Comparison of ENCODE assay signal across 22 cellular contexts in the genomic region with DNA sequence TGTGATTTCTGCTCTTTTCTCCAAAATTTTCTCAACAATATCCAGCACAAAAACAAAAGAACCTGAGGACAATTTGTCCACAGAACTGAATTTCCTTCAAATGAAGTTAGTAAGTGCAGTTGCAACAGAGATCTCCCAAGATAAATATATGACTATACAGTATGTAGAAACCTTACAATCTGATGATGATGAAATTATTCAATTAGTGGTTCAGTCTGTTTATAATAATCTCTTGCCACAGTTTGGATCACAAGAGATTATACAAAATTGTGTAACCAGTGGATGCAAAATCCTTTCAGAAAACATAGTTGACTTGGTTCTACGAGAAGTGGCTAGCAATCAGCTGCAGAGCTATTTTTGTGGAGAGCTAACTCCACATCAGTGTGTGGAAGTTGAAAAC.
DNase-seq lines count a peak whose midpoint lies in the region; ATAC-seq, FAIRE-seq and TF ChIP-seq lines count a peak whose summit lies in the region.
"Had no signal": no experiment of that assay in that cellular context is flagged by ENCODE, and none has a peak within 500 bp of the region (broad histone marks: within the 10 kb centered on the region; RNA-seq: fewer than 3 reads in every experiment).

No MANE protein-coding gene starts in this region.

- no peaks in the 10 kb centered on the region for H3K27me3 ChIP-seq in HepG2 (ENCODE audit: control insufficient read depth in 1 of 2, insufficient read depth in 2 of 2, low read length in 2 of 2)
- no peaks in the 10 kb centered on the region for H3K27me3 ChIP-seq in right lobe of liver
- H3K27me3 ChIP-seq in gastroesophageal sphincter: no peaks in the 10 kb centered on the region
- H3K27me3 ChIP-seq: SJCRH30 had no signal

- H2AFZ ChIP-seq in HepG2 (ENCODE audit: low read length): no peak overlapping the region

- intact Hi-C loops in HepG2 (cut with micrococcal nuclease; ENCODE audit: unreplicated experiment): no loop called here
- intact Hi-C loops in right lobe of liver (cut with DNase I): no loop called here

- TF ChIP-seq EP300 in HepG2 (IDR thresholded peaks at IDR 0.05; ENCODE audit: low read depth in 2 of 2, low read length in 2 of 2): no peak
- TF ChIP-seq EP300 in HepG2 (CRISPR knock-in tag; IDR thresholded peaks at IDR 0.05; ENCODE audit: borderline replicate concordance): no peak
- no peak for TF ChIP-seq EP300 in gastroesophageal sphincter (IDR thresholded peaks at IDR 0.05)

- TF ChIP-seq POLR2A in HepG2 (IDR thresholded peaks at IDR 0.05; ENCODE audit: insufficient read depth in 1 of 2, low read depth in 2 of 2, low read length in 2 of 2) (no peak), right lobe of liver (IDR thresholded peaks at IDR 0.05) (no peak), gastroesophageal sphincter (IDR thresholded peaks at IDR 0.05) (no peak), GM12891 (IDR thresholded peaks at IDR 0.05; ENCODE audit: low read depth, low read length) (no peak)

- POLR2A ChIA-PET in HepG2 (lab: Yijun Ruan, JAX): no interaction called here

- 88% methylated on average over 1 of the region's 1 CpG for WGBS in HepG2 (ENCODE audit: low lambda C conversion rate)
- 73% methylated on average over 1 of the region's 1 CpG for WGBS in right lobe of liver (ENCODE audit: insufficient coverage, low coverage, low lambda C conversion rate, missing lambda C conversion rate)
- WGBS in gastroesophageal sphincter (ENCODE audit: low coverage in 1 of 2), 2 donors: 87 to 89% methylated on average over 1 of the region's 1 CpG

- no peak for TF ChIP-seq RAD21 in HepG2 (CRISPR knock-in tag; IDR thresholded peaks at IDR 0.05)

- H4K20me1 ChIP-seq in HepG2 (ENCODE audit: insufficient read depth, low read length): no peaks in the 10 kb centered on the region

- in situ Hi-C loops in HepG2 (cut with HindIII; ENCODE audit: extremely low pct_ligation_motif_present, low pct_unique_long_range_greater_than_20kb): no loop called here

- no peaks in the 10 kb centered on the region for H3K36me3 ChIP-seq in HepG2 (replicated peaks in 1 of 2; ENCODE audit: control insufficient read depth in 1 of 2, insufficient read depth in 2 of 2, low read length in 2 of 2)
- no peaks in the 10 kb centered on the region for H3K36me3 ChIP-seq in right lobe of liver
- no peaks in the 10 kb centered on the region for H3K36me3 ChIP-seq in gastroesophageal sphincter
- H3K36me3 ChIP-seq: SJCRH30 had no signal

- CTCF ChIA-PET in HepG2 (lab: Yijun Ruan, JAX; ENCODE audit: low intra/inter-chr PET ratio, low total read pairs): no interaction called here

- TF ChIP-seq CTCF in HepG2 (CRISPR knock-in tag; IDR thresholded peaks at IDR 0.05) (no peak), right lobe of liver (IDR thresholded peaks at IDR 0.05) (no peak), cardiac fibroblast (IDR thresholded peaks at IDR 0.05; ENCODE audit: low read depth, low read length) (no peak), fibroblast of the aortic adventitia (IDR thresholded peaks at IDR 0.05; ENCODE audit: insufficient read depth, low read length) (no peak), gastroesophageal sphincter (IDR thresholded peaks at IDR 0.05) (no peak)

- no peak for FAIRE-seq in HepG2 (lab: Jason Lieb, UNC)
- no peak for FAIRE-seq in GM12891 (lab: Jason Lieb, UNC)
- FAIRE-seq: G401.6, RCC 7860 had no signal

- H3K4me1 ChIP-seq in HepG2 (ENCODE audit: insufficient read depth, low read length) (peaks cover 16% of the 10 kb centered on the region), right lobe of liver (no peaks in the 10 kb centered on the region), gastroesophageal sphincter (no peaks in the 10 kb centered on the region)

- ATAC-seq in HepG2: no peak
- ATAC-seq in right lobe of liver: no peak
- no peak for ATAC-seq in gastroesophageal sphincter

- H3K4me3 ChIP-seq in HepG2 (replicated peaks in 1 of 3; ENCODE audit: insufficient read depth in 1 of 3, low read depth in 2 of 3, low read length in 3 of 3): no peak overlapping the region
- H3K4me3 ChIP-seq in right lobe of liver: no peak overlapping the region
- H3K4me3 ChIP-seq in cardiac fibroblast (replicated peaks in 1 of 2; ENCODE audit: low read depth in 2 of 2, low read length in 2 of 2): no peak overlapping the region
- no peak overlapping the region for H3K4me3 ChIP-seq in fibroblast of the aortic adventitia (ENCODE audit: low read depth, low read length)
- no peak overlapping the region for H3K4me3 ChIP-seq in gastroesophageal sphincter
- H3K4me3 ChIP-seq: SJCRH30 had no signal

- no peak overlapping the region for H3K4me2 ChIP-seq in HepG2 (ENCODE audit: low read depth, low read length)

- DNase-seq in HepG2 (ENCODE audit: low spot score): no peak
- no peak for DNase-seq in right lobe of liver
- DNase-seq in cardiac fibroblast (ENCODE audit: low read depth in 2 of 2): peak; percentile 2 to 8
- peak; percentile 2 for DNase-seq in fibroblast of the aortic adventitia (ENCODE audit: low read depth)
- DNase-seq in GOT3 (lab: John Stamatoyannopoulos, UW): no peak
- DNase-seq in GM12891 (ENCODE audit: insufficient read length, low spot score): no peak
- no peak for DNase-seq in NAMALWA (ENCODE audit: low spot score)
- DNase-seq: Calu3; CD8-positive, alpha-beta memory T cell; DMS153; H7; KG1; NCI-H1105 treated with DMSO at 0.1 percent for 48 hours; NCI-H2029 treated with DMSO at 0.1 percent for 48 hours; NCI-H2171 treated with DMSO at 0.1 percent for 48 hours; NCI-H524 treated with DMSO at 0.1 percent for 48 hours; OCI-M1; SJCRH30 had no signal

- BruUV-seq in HepG2 (replicated peaks; lab: Mats Ljungman, UMichigan): no TSS peak

- no peak overlapping the region for H3K9ac ChIP-seq in HepG2 (ENCODE audit: insufficient read depth, low read depth, low read length)

- H3K27ac ChIP-seq in HepG2 (ENCODE audit: extremely low read length, insufficient read depth, low read length): no peak overlapping the region
- no peak overlapping the region for H3K27ac ChIP-seq in right lobe of liver
- no peak overlapping the region for H3K27ac ChIP-seq in gastroesophageal sphincter
- H3K27ac ChIP-seq: C4-2B, SJCRH30 had no signal

- H3K79me2 ChIP-seq in HepG2 (ENCODE audit: insufficient read depth, low read length): no peaks in the 10 kb centered on the region

- H3K9me3 ChIP-seq in HepG2 (ENCODE audit: low read length) (0 out of 2 replicates have a peak, but pooled peaks cover 4% of the 10 kb centered on the region), right lobe of liver (peaks cover 0 to 4% (median 0%) of the 10 kb centered on the region in 4 donors), gastroesophageal sphincter (peaks cover 0 to 3% (median 0%) of the 10 kb centered on the region in 3 donors)
- H3K9me3 ChIP-seq: SJCRH30 had no signal

TF ChIP-seq in HepG2, 621 proteins besides CTCF, POLR2A, EP300 and RAD21 (continues in another document):
- TF ChIP-seq, protein P1, sequence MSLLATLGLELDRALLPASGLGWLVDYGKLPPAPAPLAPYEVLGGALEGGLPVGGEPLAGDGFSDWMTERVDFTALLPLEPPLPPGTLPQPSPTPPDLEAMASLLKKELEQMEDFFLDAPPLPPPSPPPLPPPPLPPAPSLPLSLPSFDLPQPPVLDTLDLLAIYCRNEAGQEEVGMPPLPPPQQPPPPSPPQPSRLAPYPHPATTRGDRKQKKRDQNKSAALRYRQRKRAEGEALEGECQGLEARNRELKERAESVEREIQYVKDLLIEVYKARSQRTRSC (CRISPR knock-in tag; IDR thresholded peaks at IDR 0.05; ENCODE audit: low read depth): no peak
- TF ChIP-seq, protein P2, sequence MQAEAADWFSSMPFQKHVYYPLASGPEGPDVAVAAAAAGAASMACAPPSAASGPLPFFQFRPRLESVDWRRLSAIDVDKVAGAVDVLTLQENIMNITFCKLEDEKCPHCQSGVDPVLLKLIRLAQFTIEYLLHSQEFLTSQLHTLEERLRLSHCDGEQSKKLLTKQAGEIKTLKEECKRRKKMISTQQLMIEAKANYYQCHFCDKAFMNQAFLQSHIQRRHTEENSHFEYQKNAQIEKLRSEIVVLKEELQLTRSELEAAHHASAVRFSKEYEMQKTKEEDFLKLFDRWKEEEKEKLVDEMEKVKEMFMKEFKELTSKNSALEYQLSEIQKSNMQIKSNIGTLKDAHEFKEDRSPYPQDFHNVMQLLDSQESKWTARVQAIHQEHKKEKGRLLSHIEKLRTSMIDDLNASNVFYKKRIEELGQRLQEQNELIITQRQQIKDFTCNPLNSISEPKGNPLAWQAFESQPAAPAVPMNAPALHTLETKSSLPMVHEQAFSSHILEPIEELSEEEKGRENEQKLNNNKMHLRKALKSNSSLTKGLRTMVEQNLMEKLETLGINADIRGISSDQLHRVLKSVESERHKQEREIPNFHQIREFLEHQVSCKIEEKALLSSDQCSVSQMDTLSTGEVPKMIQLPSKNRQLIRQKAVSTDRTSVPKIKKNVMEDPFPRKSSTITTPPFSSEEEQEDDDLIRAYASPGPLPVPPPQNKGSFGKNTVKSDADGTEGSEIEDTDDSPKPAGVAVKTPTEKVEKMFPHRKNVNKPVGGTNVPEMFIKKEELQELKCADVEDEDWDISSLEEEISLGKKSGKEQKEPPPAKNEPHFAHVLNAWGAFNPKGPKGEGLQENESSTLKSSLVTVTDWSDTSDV (CRISPR knock-in tag; IDR thresholded peaks at IDR 0.05): no peak

TF ChIP-seq in GM12891, 5 proteins besides CTCF, POLR2A, EP300 and RAD21:
- TF ChIP-seq POLR2AphosphoS5 (IDR thresholded peaks at IDR 0.05; ENCODE audit: low read depth, low read length) (no peak), TAF1 (IDR thresholded peaks at IDR 0.05; ENCODE audit: low read depth, low read length) (no peak), SPI1 (IDR thresholded peaks at IDR 0.05; ENCODE audit: low read depth, low read length) (no peak), POU2F2 (IDR thresholded peaks at IDR 0.05; ENCODE audit: low read depth, low read length) (no peak), PAX5 (IDR thresholded peaks at IDR 0.05; ENCODE audit: insufficient read depth, low read length, severe bottlenecking) (no peak)

Comparison
In these comparisons a context has a peak if more than half of its experiments do, and no peak if none do; other contexts are left out.
1. DNase-seq: peak in cardiac fibroblast (2 of 2) and fibroblast of the aortic adventitia (single experiment); none in HepG2 (single experiment), right lobe of liver (0 of 3), GOT3 (single experiment), GM12891 (single experiment) and NAMALWA (single experiment).